Comparison of ENCODE assay signal across 9 cellular contexts in the genomic region with DNA sequence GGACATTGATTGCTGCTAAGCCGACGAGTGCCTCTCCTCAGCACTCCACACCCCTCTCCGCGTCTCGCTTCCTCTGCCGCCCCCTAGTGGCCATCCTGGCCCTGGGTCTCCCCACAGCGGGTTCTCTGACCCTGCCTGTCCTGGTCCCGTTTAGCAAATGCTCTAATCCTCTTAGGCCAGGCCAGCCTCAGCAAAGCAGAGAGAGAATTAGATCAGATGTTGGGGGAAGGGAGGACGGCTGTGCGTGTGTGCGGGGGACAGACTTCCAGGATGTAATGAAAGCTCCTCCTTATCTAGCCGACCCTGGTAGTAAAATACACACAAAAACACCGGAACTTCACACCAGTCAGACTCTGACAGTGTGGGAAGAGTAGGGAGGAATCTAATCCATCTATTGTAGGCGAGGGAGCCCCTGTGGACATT. TPM values are rescaled to one million over a fixed set of nuclear protein-coding genes. Genes with fewer than 3 reads are reported as not detected.
DNase-seq lines count a peak whose midpoint lies in the region; ATAC-seq, FAIRE-seq and TF ChIP-seq lines count a peak whose summit lies in the region.
"Had no signal": no experiment of that assay in that cellular context is flagged by ENCODE, and none has a peak within 500 bp of the region (broad histone marks: within the 10 kb centered on the region; RNA-seq: fewer than 3 reads in every experiment).

No MANE protein-coding gene starts in this region.

- no peak overlapping the region for H3K4me3 Mint-ChIP-seq in activated naive CD8-positive, alpha-beta T cell treated with anti-CD3 and anti-CD28 coated beads, Interleukin-2, amount 50 U/mL, for 24 hours

- DNase-seq in NAMALWA (ENCODE audit: low spot score) (peak; percentile 85), T-helper 1 cell (peak; percentile 50 to 79 (median 65)), heart right ventricle (peak; percentile 84 to 89), psoas muscle (peak; percentile 82 to 89), aorta (peak; percentile 87 to 97)
- DNase-seq in activated naive CD8-positive, alpha-beta T cell treated with anti-CD3 and anti-CD28 coated beads, Interleukin-2, amount 50 U/mL, for 24 hours: peak; percentile 94

- peaks cover 0 to 25% (median 4%) of the 10 kb centered on the region in 7 donors for H3K27me3 ChIP-seq in heart right ventricle
- peaks cover 0 to 5% (median 2%) of the 10 kb centered on the region in 3 donors for H3K27me3 ChIP-seq in psoas muscle (ENCODE audit: insufficient read depth in 3 of 3, low read length in 2 of 3)
- no peaks in the 10 kb centered on the region for H3K27me3 ChIP-seq in aorta (ENCODE audit: control insufficient read depth in 1 of 2, insufficient read depth in 2 of 2, low read length in 1 of 2)

- no peaks in the 10 kb centered on the region for H3K36me3 Mint-ChIP-seq in activated naive CD8-positive, alpha-beta T cell treated with anti-CD3 and anti-CD28 coated beads, Interleukin-2, amount 50 U/mL, for 24 hours (ENCODE audit: low read depth)

- intact Hi-C loops in heart right ventricle (cut with DNase I): loop anchor here in 6 of 10 donors (2.0 to 10.0 kb wide), 5 partner anchors 49 to 99 kb away; no protein-coding TSS in a partner anchor
- intact Hi-C loops in psoas muscle (cut with DNase I): no loop called here
- intact Hi-C loops in aorta (cut with DNase I): loop anchor here in 1 of 2 donors (5.0 kb wide), 1 partner anchor 96 kb away; no protein-coding TSS in a partner anchor

- H3K4me1 Mint-ChIP-seq in activated naive CD8-positive, alpha-beta T cell treated with anti-CD3 and anti-CD28 coated beads, Interleukin-2, amount 50 U/mL, for 24 hours: peaks cover 3% of the 10 kb centered on the region

- H3K9me3 ChIP-seq in heart right ventricle: peaks cover 0 to 4% (median 0%) of the 10 kb centered on the region in 11 donors
- H3K9me3 ChIP-seq in psoas muscle: peaks cover 3% of the 10 kb centered on the region
- no peaks in the 10 kb centered on the region for H3K9me3 ChIP-seq in aorta (ENCODE audit: control insufficient read depth, low read length)

- H3K4me3 ChIP-seq in heart right ventricle: no peak overlapping the region
- H3K4me3 ChIP-seq in psoas muscle: no peak overlapping the region
- no peak overlapping the region for H3K4me3 ChIP-seq in aorta (ENCODE audit: low read length in 2 of 2)

- H3K27ac ChIP-seq in heart right ventricle: no peak overlapping the region
- H3K27ac ChIP-seq in psoas muscle: no peak overlapping the region
- no peak overlapping the region for H3K27ac ChIP-seq in aorta (ENCODE audit: low read depth in 1 of 2, low read length in 2 of 2)

- TF ChIP-seq CTCF in heart right ventricle (IDR thresholded peaks at IDR 0.05) (peak; percentile 80 to 98 (median 95)), psoas muscle (IDR thresholded peaks at IDR 0.05) (peak; percentile 69)

- H3K4me1 ChIP-seq in heart right ventricle (no peaks in the 10 kb centered on the region), psoas muscle (no peaks in the 10 kb centered on the region), aorta (ENCODE audit: control insufficient read depth in 1 of 2, insufficient read depth in 2 of 2, low read length in 2 of 2) (no peaks in the 10 kb centered on the region)

- 16 to 17% methylated on average over 14 of the region's 14 CpGs for WGBS in heart right ventricle, 2 donors
- WGBS in psoas muscle, 3 donors: 15 to 16% (median 16%) methylated on average over 14 of the region's 14 CpGs
- WGBS in aorta, 2 donors: 20 to 21% methylated on average over 14 of the region's 14 CpGs

- ATAC-seq in activated naive CD8-positive, alpha-beta T cell treated with anti-CD3 and anti-CD28 coated beads, Interleukin-2, amount 50 U/mL, for 24 hours: peak; percentile 89
- ATAC-seq in heart right ventricle: peak; percentile 87 to 95 (median 92)
- peak in 3 of 4 donors; percentile 53 to 84 (median 75) for ATAC-seq in psoas muscle
- peak; percentile 87 for ATAC-seq in aorta (ENCODE audit: low FRiP score)
- ATAC-seq in HG03095 (IDR thresholded peaks at IDR 0.05; ENCODE audit: unreplicated experiment): no peak

- no peak overlapping the region for H3K27ac Mint-ChIP-seq in activated naive CD8-positive, alpha-beta T cell treated with anti-CD3 and anti-CD28 coated beads, Interleukin-2, amount 50 U/mL, for 24 hours

- H3K27me3 Mint-ChIP-seq in activated naive CD8-positive, alpha-beta T cell treated with anti-CD3 and anti-CD28 coated beads, Interleukin-2, amount 50 U/mL, for 24 hours: peaks cover 9% of the 10 kb centered on the region

- H3K9me3 Mint-ChIP-seq in activated naive CD8-positive, alpha-beta T cell treated with anti-CD3 and anti-CD28 coated beads, Interleukin-2, amount 50 U/mL, for 24 hours: no peaks in the 10 kb centered on the region

- no peaks in the 10 kb centered on the region for H3K36me3 ChIP-seq in heart right ventricle
- no peaks in the 10 kb centered on the region for H3K36me3 ChIP-seq in psoas muscle (ENCODE audit: insufficient read depth in 1 of 2, low read depth in 1 of 2)
- no peaks in the 10 kb centered on the region for H3K36me3 ChIP-seq in aorta (ENCODE audit: control insufficient read depth in 1 of 2, insufficient read depth in 2 of 2, low read length in 1 of 2)

- FAIRE-seq in G401.6 (lab: Jason Lieb, UNC): peak; percentile 94
- FAIRE-seq: islet of Langerhans had no signal

RNA-seq across cellular contexts. Expression of a gene that starts 4.5 kb away (rescaled TPM):
- total RNA-seq in heart right ventricle: not detected
- not detected for polyA plus RNA-seq in heart right ventricle
- total RNA-seq in psoas muscle: not detected
- polyA plus RNA-seq in psoas muscle: not detected
- total RNA-seq in aorta: not detected
- not detected for polyA plus RNA-seq in aorta

RNA-seq across cellular contexts. Expression of a gene that starts 22.6 kb away (rescaled TPM):
- not detected for total RNA-seq in heart right ventricle
- polyA plus RNA-seq in heart right ventricle: not detected
- not detected for total RNA-seq in psoas muscle
- not detected for polyA plus RNA-seq in psoas muscle
- not detected for total RNA-seq in aorta
- polyA plus RNA-seq in aorta: 10 to 100 TPM in 1 of 2 donors, not detected in 1; 23.7 TPM

RNA-seq across cellular contexts. Expression of a gene that starts 41.8 kb away (rescaled TPM):
- total RNA-seq in heart right ventricle (not detected), psoas muscle (not detected), aorta (not detected)
- polyA plus RNA-seq in heart right ventricle (not detected), psoas muscle (under 1 TPM in 1 of 3 donors, not detected in 2; 0.01 TPM), aorta (under 1 TPM in 1 of 2 donors, not detected in 1; 0.25 TPM)

RNA-seq across cellular contexts. Expression of a gene that starts 59.2 kb away (rescaled TPM):
- not detected for total RNA-seq in heart right ventricle
- polyA plus RNA-seq in heart right ventricle: not detected
- total RNA-seq in psoas muscle: not detected
- polyA plus RNA-seq in psoas muscle: not detected
- not detected for total RNA-seq in aorta
- polyA plus RNA-seq in aorta: not detected

Comparison
In these comparisons a context has a peak if more than half of its experiments do, and no peak if none do; other contexts are left out.
1. intact Hi-C loops: an anchor here in heart right ventricle (2.0 to 10.0 kb wide); none called in psoas muscle.